1 cellular context compared by ENCODE assay signal in the genomic region with DNA sequence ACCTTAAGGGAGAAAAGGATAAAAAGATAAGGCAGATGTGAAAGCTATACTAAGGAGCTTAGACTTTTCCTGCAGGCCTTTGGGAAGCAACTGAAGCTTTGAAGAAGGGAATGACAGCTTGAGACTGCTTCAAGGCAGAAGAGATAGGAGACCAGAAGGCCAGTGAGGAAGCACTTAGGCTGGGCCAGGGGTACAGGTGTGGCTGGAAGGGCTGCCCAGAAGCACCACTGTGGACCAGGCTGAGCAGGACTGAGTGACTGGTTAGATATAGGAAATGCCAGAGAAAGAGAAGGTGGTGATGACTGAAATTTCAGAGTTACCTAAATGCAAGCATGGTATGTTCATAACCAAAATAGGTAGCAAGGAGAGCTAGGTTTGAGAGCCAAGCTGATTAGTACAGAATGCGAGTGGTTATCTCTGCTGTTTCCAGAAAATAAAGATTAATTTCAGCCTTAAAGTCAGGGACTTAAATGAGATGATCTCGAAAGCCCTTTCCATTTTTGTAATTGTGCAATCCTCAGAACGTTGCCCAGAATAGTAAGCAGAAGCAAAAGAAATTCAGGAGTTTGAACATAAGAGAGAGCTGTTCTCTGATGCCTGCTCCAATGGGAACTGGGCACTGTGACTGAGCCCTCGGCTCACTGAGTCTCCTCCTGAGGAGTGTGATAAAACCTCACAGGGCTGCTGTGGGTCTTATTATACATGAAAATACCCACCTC.
TF ChIP-seq lines count a peak whose summit lies in the region.

No MANE protein-coding gene starts in this region.

TF ChIP-seq in GM23338, 12 proteins besides CTCF, POLR2A, EP300 and RAD21 (continued from another document):
- TF ChIP-seq, protein P1, sequence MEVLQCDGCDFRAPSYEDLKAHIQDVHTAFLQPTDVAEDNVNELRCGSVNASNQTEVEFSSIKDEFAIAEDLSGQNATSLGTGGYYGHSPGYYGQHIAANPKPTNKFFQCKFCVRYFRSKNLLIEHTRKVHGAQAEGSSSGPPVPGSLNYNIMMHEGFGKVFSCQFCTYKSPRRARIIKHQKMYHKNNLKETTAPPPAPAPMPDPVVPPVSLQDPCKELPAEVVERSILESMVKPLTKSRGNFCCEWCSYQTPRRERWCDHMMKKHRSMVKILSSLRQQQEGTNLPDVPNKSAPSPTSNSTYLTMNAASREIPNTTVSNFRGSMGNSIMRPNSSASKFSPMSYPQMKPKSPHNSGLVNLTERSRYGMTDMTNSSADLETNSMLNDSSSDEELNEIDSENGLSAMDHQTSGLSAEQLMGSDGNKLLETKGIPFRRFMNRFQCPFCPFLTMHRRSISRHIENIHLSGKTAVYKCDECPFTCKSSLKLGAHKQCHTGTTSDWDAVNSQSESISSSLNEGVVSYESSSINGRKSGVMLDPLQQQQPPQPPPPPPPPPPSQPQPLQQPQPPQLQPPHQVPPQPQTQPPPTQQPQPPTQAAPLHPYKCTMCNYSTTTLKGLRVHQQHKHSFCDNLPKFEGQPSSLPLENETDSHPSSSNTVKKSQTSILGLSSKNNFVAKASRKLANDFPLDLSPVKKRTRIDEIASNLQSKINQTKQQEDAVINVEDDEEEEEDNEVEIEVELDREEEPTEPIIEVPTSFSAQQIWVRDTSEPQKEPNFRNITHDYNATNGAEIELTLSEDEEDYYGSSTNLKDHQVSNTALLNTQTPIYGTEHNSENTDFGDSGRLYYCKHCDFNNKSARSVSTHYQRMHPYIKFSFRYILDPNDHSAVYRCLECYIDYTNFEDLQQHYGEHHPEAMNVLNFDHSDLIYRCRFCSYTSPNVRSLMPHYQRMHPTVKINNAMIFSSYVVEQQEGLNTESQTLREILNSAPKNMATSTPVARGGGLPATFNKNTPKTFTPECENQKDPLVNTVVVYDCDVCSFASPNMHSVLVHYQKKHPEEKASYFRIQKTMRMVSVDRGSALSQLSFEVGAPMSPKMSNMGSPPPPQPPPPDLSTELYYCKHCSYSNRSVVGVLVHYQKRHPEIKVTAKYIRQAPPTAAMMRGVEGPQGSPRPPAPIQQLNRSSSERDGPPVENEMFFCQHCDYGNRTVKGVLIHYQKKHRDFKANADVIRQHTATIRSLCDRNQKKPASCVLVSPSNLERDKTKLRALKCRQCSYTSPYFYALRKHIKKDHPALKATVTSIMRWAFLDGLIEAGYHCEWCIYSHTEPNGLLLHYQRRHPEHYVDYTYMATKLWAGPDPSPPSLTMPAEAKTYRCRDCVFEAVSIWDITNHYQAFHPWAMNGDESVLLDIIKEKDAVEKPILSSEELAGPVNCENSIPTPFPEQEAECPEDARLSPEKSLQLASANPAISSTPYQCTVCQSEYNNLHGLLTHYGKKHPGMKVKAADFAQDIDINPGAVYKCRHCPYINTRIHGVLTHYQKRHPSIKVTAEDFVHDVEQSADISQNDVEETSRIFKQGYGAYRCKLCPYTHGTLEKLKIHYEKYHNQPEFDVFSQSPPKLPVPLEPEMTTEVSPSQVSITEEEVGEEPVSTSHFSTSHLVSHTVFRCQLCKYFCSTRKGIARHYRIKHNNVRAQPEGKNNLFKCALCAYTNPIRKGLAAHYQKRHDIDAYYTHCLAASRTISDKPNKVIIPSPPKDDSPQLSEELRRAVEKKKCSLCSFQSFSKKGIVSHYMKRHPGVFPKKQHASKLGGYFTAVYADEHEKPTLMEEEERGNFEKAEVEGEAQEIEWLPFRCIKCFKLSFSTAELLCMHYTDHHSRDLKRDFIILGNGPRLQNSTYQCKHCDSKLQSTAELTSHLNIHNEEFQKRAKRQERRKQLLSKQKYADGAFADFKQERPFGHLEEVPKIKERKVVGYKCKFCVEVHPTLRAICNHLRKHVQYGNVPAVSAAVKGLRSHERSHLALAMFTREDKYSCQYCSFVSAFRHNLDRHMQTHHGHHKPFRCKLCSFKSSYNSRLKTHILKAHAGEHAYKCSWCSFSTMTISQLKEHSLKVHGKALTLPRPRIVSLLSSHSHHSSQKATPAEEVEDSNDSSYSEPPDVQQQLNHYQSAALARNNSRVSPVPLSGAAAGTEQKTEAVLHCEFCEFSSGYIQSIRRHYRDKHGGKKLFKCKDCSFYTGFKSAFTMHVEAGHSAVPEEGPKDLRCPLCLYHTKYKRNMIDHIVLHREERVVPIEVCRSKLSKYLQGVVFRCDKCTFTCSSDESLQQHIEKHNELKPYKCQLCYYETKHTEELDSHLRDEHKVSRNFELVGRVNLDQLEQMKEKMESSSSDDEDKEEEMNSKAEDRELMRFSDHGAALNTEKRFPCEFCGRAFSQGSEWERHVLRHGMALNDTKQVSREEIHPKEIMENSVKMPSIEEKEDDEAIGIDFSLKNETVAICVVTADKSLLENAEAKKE (CRISPR knock-in tag; IDR thresholded peaks at IDR 0.05) = no peak
- no peak for TF ChIP-seq EZH2phosphoT487 (IDR thresholded peaks at IDR 0.05; ENCODE audit: unreplicated experiment)
